ENCODE assay signal across 17 cellular contexts in the genomic region with DNA sequence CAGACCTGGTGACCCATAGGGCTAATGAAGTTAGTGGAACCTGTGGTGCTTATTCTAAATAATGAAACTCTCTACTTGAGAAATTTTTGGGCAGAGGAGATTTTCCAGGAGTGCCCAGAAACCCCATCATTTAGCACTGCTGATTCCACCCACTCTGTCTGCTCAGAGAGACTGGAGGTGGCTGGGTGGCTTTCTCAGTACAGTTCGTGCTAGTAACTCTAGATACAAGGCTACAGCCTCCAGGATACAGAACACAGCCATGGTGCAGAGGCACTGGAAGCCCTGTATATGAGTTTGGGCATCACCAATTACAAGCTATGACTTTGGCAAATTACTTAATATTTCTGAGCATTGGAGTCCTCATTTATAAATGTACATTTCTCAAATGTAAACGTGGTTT. TPM values are rescaled to one million over a fixed set of nuclear protein-coding genes. Genes with fewer than 3 reads are reported as not detected.
A peak's percentile ranks its signal among the peaks of the same experiment; 100 is the strongest.
DNase-seq lines count a peak whose midpoint lies in the region; ATAC-seq and TF ChIP-seq lines count a peak whose summit lies in the region.
"Had no signal": no experiment of that assay in that cellular context is flagged by ENCODE, and none has a peak within 500 bp of the region (broad histone marks: within the 10 kb centered on the region; RNA-seq: fewer than 3 reads in every experiment).

No MANE protein-coding gene starts in this region.

- TF ChIP-seq POLR2A in heart left ventricle (IDR thresholded peaks at IDR 0.05), result no peak

- no peak overlapping the region for H2BK5ac ChIP-seq in neuronal stem cell (ENCODE audit: low read length)

- H2AFZ ChIP-seq in GM23338 (peak overlapping the region; percentile 59; the same call in 1 of the 2 replicates), neuronal stem cell (ENCODE audit: low read length) (peak overlapping the region; percentile 17)
- H2AFZ ChIP-seq: GM23248 had no signal

- no peak overlapping the region for H4K8ac ChIP-seq in neuronal stem cell (ENCODE audit: low read depth, low read length)

- no CpG with 5 or more reads among the region's 2 CpGs for WGBS in neuronal stem cell (ENCODE audit: extremely low coverage in 2 of 2, insufficient read length in 2 of 2, insufficient replicate concordance in 1 of 2), 2 donors
- WGBS in heart left ventricle, 4 donors, result 38 to 62% (median 58%) methylated on average over 2 of the region's 2 CpGs

- CTCF ChIA-PET in T-cell (lab: Charles Lee), result no interaction called here

- H3K27me3 ChIP-seq in GM23338 (ENCODE audit: insufficient read depth) (peaks cover 12% of the 10 kb centered on the region; the same call in 1 of the 2 replicates), neuronal stem cell (ENCODE audit: control insufficient read depth in 3 of 3, insufficient read depth in 3 of 3, low read depth in 1 of 3, low read length in 3 of 3) (no peaks in the 10 kb centered on the region), heart left ventricle (peaks cover 0 to 9% (median under 1%) of the 10 kb centered on the region in 9 donors)
- H3K27me3 ChIP-seq: BLaER1 had no signal

- no peaks in the 10 kb centered on the region for H3K79me2 ChIP-seq in GM23338 (replicated peaks; ENCODE audit: insufficient read depth)

- no peak for ATAC-seq in GM23338
- ATAC-seq in T-cell (replicated peaks in 1 of 4), result no peak
- no peak for ATAC-seq in heart left ventricle
- ATAC-seq: CD8-positive, alpha-beta T cell; K562 had no signal

- H3K4ac ChIP-seq in neuronal stem cell (ENCODE audit: low read length), result no peak overlapping the region

- H3K9me3 Mint-ChIP-seq in GM23338, result peaks cover 5% of the 10 kb centered on the region; the same call in 2 of the 3 replicates
- H3K9me3 Mint-ChIP-seq in activated T-cell treated with anti-CD3 and anti-CD28 coated beads, Interleukin-2, amount 50 U/mL, for 24 hours, result no peaks in the 10 kb centered on the region
- H3K9me3 Mint-ChIP-seq in T-cell, result no peaks in the 10 kb centered on the region
- H3K9me3 Mint-ChIP-seq: CD8-positive, alpha-beta T cell had no signal

- H4K20me1 ChIP-seq in GM23338 (replicated peaks; ENCODE audit: insufficient read depth), result no peaks in the 10 kb centered on the region
- H4K20me1 ChIP-seq: BLaER1 had no signal

- H3K4me1 Mint-ChIP-seq in GM23338 (no peaks in the 10 kb centered on the region), T-cell (peaks cover 0 to 8% (median 7%) of the 10 kb centered on the region in 3 donors)
- peaks cover 12% of the 10 kb centered on the region for H3K4me1 Mint-ChIP-seq in activated T-cell treated with anti-CD3 and anti-CD28 coated beads, Interleukin-2, amount 50 U/mL, for 24 hours (ENCODE audit: low read depth)

- H4K91ac ChIP-seq in neuronal stem cell (ENCODE audit: low read depth, low read length, poor library complexity), result no peak overlapping the region

- no peak overlapping the region for H3K18ac ChIP-seq in neuronal stem cell (ENCODE audit: low read length)

- H3K36me3 Mint-ChIP-seq in GM23338 (ENCODE audit: low read depth), result no peaks in the 10 kb centered on the region
- no peaks in the 10 kb centered on the region for H3K36me3 Mint-ChIP-seq in activated T-cell treated with anti-CD3 and anti-CD28 coated beads, Interleukin-2, amount 50 U/mL, for 24 hours (ENCODE audit: low read depth)
- no peaks in the 10 kb centered on the region for H3K36me3 Mint-ChIP-seq in T-cell
- H3K36me3 Mint-ChIP-seq: CD8-positive, alpha-beta T cell had no signal

- H3K36me3 ChIP-seq in GM23338 (ENCODE audit: insufficient read depth) (no peaks in the 10 kb centered on the region), neuronal stem cell (replicated peaks in 1 of 2; ENCODE audit: control insufficient read depth in 2 of 2, insufficient read depth in 2 of 2, low read length in 2 of 2) (no peaks in the 10 kb centered on the region), heart left ventricle (no peaks in the 10 kb centered on the region)
- H3K36me3 ChIP-seq: BLaER1 had no signal

- H3K4me3 ChIP-seq in GM23338, result no peak overlapping the region
- no peak overlapping the region for H3K4me3 ChIP-seq in neuronal stem cell (ENCODE audit: low read length in 2 of 2)
- H3K4me3 ChIP-seq in heart left ventricle, result no peak overlapping the region
- H3K4me3 ChIP-seq: BLaER1, GM23248, K562 had no signal

- no peak for DNase-seq in GM23338 (ENCODE audit: low spot score)
- DNase-seq in neuronal stem cell (ENCODE audit: low spot score), result no peak
- DNase-seq in activated T-cell treated with anti-CD3 and anti-CD28 coated beads, Interleukin-2, amount 50 U/mL, for 24 hours, result no peak
- no peak for DNase-seq in T-cell
- no peak for DNase-seq in T1000 (lab: John Stamatoyannopoulos, UW)
- DNase-seq in heart left ventricle, result no peak
- DNase-seq: AML-193; Calu3; CD8-positive, alpha-beta T cell; DMS79 treated with DMSO at 0.1 percent for 48 hours; GF-D8; GM23248; HCEC 1CT; IMR-90 had no signal

- no peak overlapping the region for H2AK5ac ChIP-seq in neuronal stem cell (ENCODE audit: low read depth, low read length)

- peaks cover 2% of the 10 kb centered on the region for H3K27me3 Mint-ChIP-seq in GM23338 (ENCODE audit: insufficient read depth, low read depth, poor library complexity)
- peaks cover 48% of the 10 kb centered on the region for H3K27me3 Mint-ChIP-seq in activated T-cell treated with anti-CD3 and anti-CD28 coated beads, Interleukin-2, amount 50 U/mL, for 24 hours
- peaks cover 20 to 39% of the 10 kb centered on the region in 2 donors for H3K27me3 Mint-ChIP-seq in T-cell

- H3K79me1 ChIP-seq in neuronal stem cell (ENCODE audit: low read depth, low read length), result no peaks in the 10 kb centered on the region

- no peak overlapping the region for H2BK120ac ChIP-seq in neuronal stem cell (ENCODE audit: low read depth, low read length)

- no peak for TF ChIP-seq CTCF in GM23338 (conservative IDR thresholded peaks at IDR 0.05; ENCODE audit: low read depth in 2 of 2)
- no peak for TF ChIP-seq CTCF in heart left ventricle (IDR thresholded peaks at IDR 0.05)

- no peak overlapping the region for H2BK15ac ChIP-seq in neuronal stem cell (ENCODE audit: low read length)

- no peaks in the 10 kb centered on the region for H3F3A ChIP-seq in GM23338 (replicated peaks; ENCODE audit: low read depth)

- intact Hi-C loops in heart left ventricle (cut with DNase I), result no loop called here

- H2BK12ac ChIP-seq in neuronal stem cell (ENCODE audit: low read length), result no peak overlapping the region

- no peak overlapping the region for H3K14ac ChIP-seq in neuronal stem cell (ENCODE audit: low read length)

- H3K27ac ChIP-seq in GM23338 (ENCODE audit: low read depth), result no peak overlapping the region
- peak overlapping the region; percentile 58 for H3K27ac ChIP-seq in cingulate gyrus (ENCODE audit: low read depth, low read length)
- no peak overlapping the region for H3K27ac ChIP-seq in neuronal stem cell (replicated peaks; ENCODE audit: low read length)
- no peak overlapping the region for H3K27ac ChIP-seq in heart left ventricle
- H3K27ac ChIP-seq: BLaER1, GM23248 had no signal

- no peak overlapping the region for H3K4me2 ChIP-seq in GM23338
- H3K4me2 ChIP-seq in neuronal stem cell (ENCODE audit: insufficient read depth, low read length, poor library complexity, severe bottlenecking), result no peak overlapping the region
- H3K4me2 ChIP-seq: BLaER1 had no signal

- POLR2A ChIA-PET in T-cell (lab: Charles Lee), result no interaction called here

- 0 out of 2 replicates have a peak, but pooled peaks cover 10% of the 10 kb centered on the region for H3K9me2 ChIP-seq in GM23338 (ENCODE audit: insufficient read depth)

- H3K4me1 ChIP-seq in GM23338 (ENCODE audit: insufficient read depth) (no peaks in the 10 kb centered on the region), neuronal stem cell (ENCODE audit: control insufficient read depth in 2 of 2, insufficient read depth in 1 of 2, low read depth in 1 of 2, low read length in 2 of 2) (peaks cover 7 to 18% of the 10 kb centered on the region in 2 donors), heart left ventricle (peaks cover 0 to 14% (median 0%) of the 10 kb centered on the region in 12 donors)
- H3K4me1 ChIP-seq: BLaER1 had no signal

- H3K9me3 ChIP-seq in neuronal stem cell (replicated peaks in 1 of 2; ENCODE audit: control insufficient read depth in 2 of 2, insufficient read depth in 1 of 2, low read depth in 1 of 2, low read length in 2 of 2) (peaks cover 0 to 2% of the 10 kb centered on the region in 2 donors), heart left ventricle (no peaks in the 10 kb centered on the region)
- H3K9me3 ChIP-seq: BLaER1 had no signal

- no peak overlapping the region for H3K9ac ChIP-seq in neuronal stem cell (ENCODE audit: low read depth, low read length, poor library complexity)
- H3K9ac ChIP-seq: BLaER1, GM23248 had no signal

- no peak overlapping the region for H3K23ac ChIP-seq in neuronal stem cell (ENCODE audit: low read depth, low read length, poor library complexity)

- H3K4me3 Mint-ChIP-seq in GM23338 (no peak overlapping the region), T-cell (no peak overlapping the region)
- H3K4me3 Mint-ChIP-seq in activated T-cell treated with anti-CD3 and anti-CD28 coated beads, Interleukin-2, amount 50 U/mL, for 24 hours, result no peak overlapping the region
- H3K4me3 Mint-ChIP-seq: CD8-positive, alpha-beta T cell had no signal

- H3K27ac Mint-ChIP-seq in GM23338 (no peak overlapping the region), T-cell (no peak overlapping the region)
- no peak overlapping the region for H3K27ac Mint-ChIP-seq in activated T-cell treated with anti-CD3 and anti-CD28 coated beads, Interleukin-2, amount 50 U/mL, for 24 hours
- H3K27ac Mint-ChIP-seq: CD8-positive, alpha-beta T cell had no signal

TF ChIP-seq in GM23338, 12 proteins besides CTCF, POLR2A, EP300 and RAD21 (continues in another document):
- no peak for TF ChIP-seq NANOG (IDR thresholded peaks at IDR 0.05; ENCODE audit: borderline replicate concordance)

RNA-seq across cellular contexts. Expression of gene CCDC177, which starts 32.4 kb away (rescaled TPM):
- 0.66 and 1.7 TPM in 2 replicates for total RNA-seq in GM23338 (2014; rRNA removed; shearing (Covaris generic))
- polyA plus RNA-seq in GM23338 (2016; fragmentation: Nextera tagmentation; extraction: Ambion mirVana), result 0.18 and 0.38 TPM in 2 replicates
- polyA plus RNA-seq in neuronal stem cell (2013, experiment 1 of 2), result 7.6 TPM
- polyA plus RNA-seq in neuronal stem cell (2013, experiment 2 of 2), result 7.7 TPM
- not detected for total RNA-seq in T-cell
- total RNA-seq in heart left ventricle, result not detected
- under 1 TPM in 1 of 2 donors, not detected in 1; 0.06 TPM for polyA plus RNA-seq in heart left ventricle
- total RNA-seq: Calu3; CD8-positive, alpha-beta T cell; GM23248; IMR-90; K562 had no signal
- polyA plus RNA-seq: GM23248, IMR-90, K562 had no signal

RNA-seq across cellular contexts. Expression of gene PLEKHD1, which starts 57.8 kb away (rescaled TPM):
- 0.28 and 0.35 TPM in 2 replicates for total RNA-seq in GM23338 (2014; rRNA removed; shearing (Covaris generic))
- polyA plus RNA-seq in GM23338 (2016; fragmentation: Nextera tagmentation; extraction: Ambion mirVana) (0.14 and 0.19 TPM in 2 replicates), heart left ventricle (under 1 TPM in 1 of 2 donors, not detected in 1; 0.04 TPM)
- 0.08 TPM for polyA plus RNA-seq in neuronal stem cell (2013, experiment 1 of 2)
- 0.08 TPM for polyA plus RNA-seq in neuronal stem cell (2013, experiment 2 of 2)
- total RNA-seq in T-cell (under 1 TPM; 0.28 to 0.61 (median 0.44) TPM), heart left ventricle (under 1 TPM in 6 of 9 donors, not detected in 3; 0.08 to 0.45 (median 0.14) TPM)
- total RNA-seq: GM23248, K562 had no signal
- polyA plus RNA-seq: GM23248, IMR-90, K562 had no signal
